ENCODE assay signal across 14 cellular contexts in the genomic region with DNA sequence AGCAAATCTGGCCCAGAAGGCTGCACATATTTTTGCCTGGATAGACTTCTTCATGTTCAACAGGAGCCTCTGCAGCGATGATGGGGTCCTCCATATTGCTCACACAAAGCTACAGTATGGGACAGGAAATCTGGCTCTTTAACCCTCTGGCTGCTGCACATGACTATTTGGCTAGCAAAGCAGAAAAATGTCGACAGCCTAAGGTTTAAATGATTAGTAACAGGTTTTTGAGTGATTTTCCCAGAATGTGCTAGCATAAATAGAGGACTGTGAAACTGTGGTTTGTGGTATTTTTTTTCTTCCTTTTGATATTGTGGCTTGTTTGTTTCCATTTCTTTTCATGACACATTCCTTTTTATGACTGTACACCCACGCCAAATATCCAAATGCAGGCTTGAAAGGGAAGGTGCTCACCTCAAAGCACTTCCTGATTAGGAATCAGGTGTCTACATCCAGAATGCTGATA.
DNase-seq lines count a peak whose midpoint lies in the region; ATAC-seq and TF ChIP-seq lines count a peak whose summit lies in the region.
"Had no signal": no experiment of that assay in that cellular context is flagged by ENCODE, and none has a peak within 500 bp of the region (broad histone marks: within the 10 kb centered on the region; RNA-seq: fewer than 3 reads in every experiment).

No MANE protein-coding gene starts in this region.

- CTCF ChIA-PET in activated naive CD4-positive, alpha-beta T cell treated with anti-CD3 and anti-CD28 coated beads for 36 hours (lab: Charles Lee) = no interaction called here

- no peaks in the 10 kb centered on the region for H3K36me3 ChIP-seq in RWPE2 (ENCODE audit: low read depth)
- H3K36me3 ChIP-seq in vagina = no peaks in the 10 kb centered on the region
- H3K36me3 ChIP-seq: esophagus squamous epithelium, neutrophil, SJSA1 had no signal

- peaks cover 5% of the 10 kb centered on the region for H3K27me3 ChIP-seq in RWPE2 (ENCODE audit: insufficient read depth, poor library complexity, severe bottlenecking)
- H3K27me3 ChIP-seq in vagina = no peaks in the 10 kb centered on the region
- H3K27me3 ChIP-seq: esophagus squamous epithelium, neutrophil, SJSA1 had no signal

- H3K27ac Mint-ChIP-seq in activated naive CD4-positive, alpha-beta T cell treated with anti-CD3 and anti-CD28 coated beads for 36 hours = no peak overlapping the region
- peak overlapping the region; percentile 56 for H3K27ac Mint-ChIP-seq in stimulated activated naive CD8-positive, alpha-beta T cell treated with anti-CD3 and anti-CD28 coated beads, Interleukin-15, Interleukin-2, amounts not matched to agents 100 ng/mL and 50 ng/mL, for 24 hours

- H3K27ac ChIP-seq in RWPE2 (ENCODE audit: poor library complexity, severe bottlenecking) = no peak overlapping the region
- no peak overlapping the region for H3K27ac ChIP-seq in vagina
- H3K27ac ChIP-seq: esophagus squamous epithelium, neutrophil, SJSA1 had no signal

- TF ChIP-seq POLR2A in vagina (IDR thresholded peaks at IDR 0.05) = no peak

- no peak overlapping the region for H3K4me3 Mint-ChIP-seq in activated naive CD4-positive, alpha-beta T cell treated with anti-CD3 and anti-CD28 coated beads for 36 hours
- no peak overlapping the region for H3K4me3 Mint-ChIP-seq in stimulated activated naive CD8-positive, alpha-beta T cell treated with anti-CD3 and anti-CD28 coated beads, Interleukin-15, Interleukin-2, amounts not matched to agents 100 ng/mL and 50 ng/mL, for 24 hours

- DNase-seq in activated naive CD4-positive, alpha-beta T cell treated with anti-CD3 and anti-CD28 coated beads for 36 hours = peak; percentile 14
- DNase-seq in activated naive CD4-positive, alpha-beta T cell (lab: John Stamatoyannopoulos, UW) = no peak
- DNase-seq in RWPE2 (ENCODE audit: low spot score) (no peak), fibroblast of mammary gland (ENCODE audit: low read depth) (peak; percentile 1), NCI-H2196 treated with DMSO at 0.1 percent for 48 hours (lab: John Stamatoyannopoulos, UW; ENCODE audit: unreplicated experiment) (no peak), vagina (ENCODE audit: extremely low spot score in 2 of 2) (no peak)
- DNase-seq: cortex of kidney, esophagus squamous epithelium, NCI-H2081 treated with DMSO at 0.1 percent for 48 hours, small intestine had no signal

- no peak overlapping the region for H3K4me3 ChIP-seq in RWPE2 (ENCODE audit: severe bottlenecking)
- H3K4me3 ChIP-seq in fibroblast of mammary gland (ENCODE audit: control insufficient read depth, low read depth, low read length) = no peak overlapping the region
- H3K4me3 ChIP-seq in vagina = no peak overlapping the region
- H3K4me3 ChIP-seq: esophagus squamous epithelium, SJSA1 had no signal

- ATAC-seq in RWPE2 (ENCODE audit: low read depth) (peak; percentile 33; the same call in 1 of the 3 replicates), GM19324 (IDR thresholded peaks at IDR 0.05; ENCODE audit: low FRiP score, unreplicated experiment) (no peak)

- H3K4me1 Mint-ChIP-seq in activated naive CD4-positive, alpha-beta T cell treated with anti-CD3 and anti-CD28 coated beads for 36 hours (ENCODE audit: low read depth) = peaks cover 11% of the 10 kb centered on the region
- peaks cover 7% of the 10 kb centered on the region for H3K4me1 Mint-ChIP-seq in stimulated activated naive CD8-positive, alpha-beta T cell treated with anti-CD3 and anti-CD28 coated beads, Interleukin-15, Interleukin-2, amounts not matched to agents 100 ng/mL and 50 ng/mL, for 24 hours (ENCODE audit: low read depth)

- H3K9me3 ChIP-seq in RWPE2 (ENCODE audit: severe bottlenecking) (no peaks in the 10 kb centered on the region), vagina (no peaks in the 10 kb centered on the region)
- H3K9me3 ChIP-seq: esophagus squamous epithelium, neutrophil, SJSA1 had no signal

- no peaks in the 10 kb centered on the region for H3K36me3 Mint-ChIP-seq in activated naive CD4-positive, alpha-beta T cell treated with anti-CD3 and anti-CD28 coated beads for 36 hours (ENCODE audit: low read depth)
- no peaks in the 10 kb centered on the region for H3K36me3 Mint-ChIP-seq in stimulated activated naive CD8-positive, alpha-beta T cell treated with anti-CD3 and anti-CD28 coated beads, Interleukin-15, Interleukin-2, amounts not matched to agents 100 ng/mL and 50 ng/mL, for 24 hours (ENCODE audit: low read depth)

- peaks cover 10% of the 10 kb centered on the region for H3K27me3 Mint-ChIP-seq in activated naive CD4-positive, alpha-beta T cell treated with anti-CD3 and anti-CD28 coated beads for 36 hours (ENCODE audit: low read depth)
- peaks cover 11% of the 10 kb centered on the region for H3K27me3 Mint-ChIP-seq in stimulated activated naive CD8-positive, alpha-beta T cell treated with anti-CD3 and anti-CD28 coated beads, Interleukin-15, Interleukin-2, amounts not matched to agents 100 ng/mL and 50 ng/mL, for 24 hours

- intact Hi-C loops in activated naive CD4-positive, alpha-beta T cell treated with anti-CD3 and anti-CD28 coated beads for 36 hours (cut with micrococcal nuclease) = loop anchor here (1.0 to 5.0 kb wide), 3 partner anchors 304 to 644 kb away; no protein-coding TSS in a partner anchor
- intact Hi-C loops in vagina (cut with DNase I) = no loop called here

- H3K4me1 ChIP-seq in RWPE2 (ENCODE audit: insufficient read depth, poor library complexity, severe bottlenecking) (no peaks in the 10 kb centered on the region), vagina (no peaks in the 10 kb centered on the region)
- H3K4me1 ChIP-seq: SJSA1 had no signal

- H3K9me3 Mint-ChIP-seq in activated naive CD4-positive, alpha-beta T cell treated with anti-CD3 and anti-CD28 coated beads for 36 hours = no peaks in the 10 kb centered on the region
- H3K9me3 Mint-ChIP-seq in stimulated activated naive CD8-positive, alpha-beta T cell treated with anti-CD3 and anti-CD28 coated beads, Interleukin-15, Interleukin-2, amounts not matched to agents 100 ng/mL and 50 ng/mL, for 24 hours = no peaks in the 10 kb centered on the region

- no peak for TF ChIP-seq CTCF in RWPE2 (IDR thresholded peaks at IDR 0.05; ENCODE audit: poor library complexity, severe bottlenecking)
- TF ChIP-seq CTCF in fibroblast of mammary gland (conservative IDR thresholded peaks at IDR 0.05; ENCODE audit: control insufficient read depth, insufficient read depth, low read depth, low read length) = no peak
- TF ChIP-seq CTCF in vagina (IDR thresholded peaks at IDR 0.05) = no peak

Comparison
In these comparisons a context has a peak if more than half of its experiments do, and no peak if none do; other contexts are left out.
1. DNase-seq: peak in activated naive CD4-positive, alpha-beta T cell treated with anti-CD3 and anti-CD28 coated beads for 36 hours (single experiment) and fibroblast of mammary gland (single experiment); none in activated naive CD4-positive, alpha-beta T cell (0 of 4), RWPE2 (single experiment), NCI-H2196 treated with DMSO at 0.1 percent for 48 hours (single experiment) and vagina (0 of 2).